ENCODE assay signal across 1 cellular context in genomic region chr17:60311186-60311585, GRCh38.
TF ChIP-seq lines count a peak whose summit lies in the region.

No MANE protein-coding gene starts in this region.

TF ChIP-seq in SK-N-SH treated with all-trans-retinoic acid at 6 μM for 48 hours, 23 proteins besides CTCF, POLR2A, EP300 and RAD21 (continued from another document):
- TF ChIP-seq ISL1 (CRISPR knock-in tag; IDR thresholded peaks at IDR 0.05) (peak; percentile 59; the same call in 1 of the 2 replicates), ZFP30 (CRISPR knock-in tag; IDR thresholded peaks at IDR 0.05) (no peak), TOX (CRISPR knock-in tag; IDR thresholded peaks at IDR 0.05; ENCODE audit: borderline replicate concordance) (no peak), ZNF8 (CRISPR knock-in tag; IDR thresholded peaks at IDR 0.05) (no peak), ESRRG (CRISPR knock-in tag; IDR thresholded peaks at IDR 0.05) (no peak), SNAI2 (CRISPR knock-in tag; IDR thresholded peaks at IDR 0.05) (no peak), ZNF565 (CRISPR knock-in tag; conservative IDR thresholded peaks at IDR 0.05; ENCODE audit: low read depth) (no peak)
- TF ChIP-seq, protein P1, sequence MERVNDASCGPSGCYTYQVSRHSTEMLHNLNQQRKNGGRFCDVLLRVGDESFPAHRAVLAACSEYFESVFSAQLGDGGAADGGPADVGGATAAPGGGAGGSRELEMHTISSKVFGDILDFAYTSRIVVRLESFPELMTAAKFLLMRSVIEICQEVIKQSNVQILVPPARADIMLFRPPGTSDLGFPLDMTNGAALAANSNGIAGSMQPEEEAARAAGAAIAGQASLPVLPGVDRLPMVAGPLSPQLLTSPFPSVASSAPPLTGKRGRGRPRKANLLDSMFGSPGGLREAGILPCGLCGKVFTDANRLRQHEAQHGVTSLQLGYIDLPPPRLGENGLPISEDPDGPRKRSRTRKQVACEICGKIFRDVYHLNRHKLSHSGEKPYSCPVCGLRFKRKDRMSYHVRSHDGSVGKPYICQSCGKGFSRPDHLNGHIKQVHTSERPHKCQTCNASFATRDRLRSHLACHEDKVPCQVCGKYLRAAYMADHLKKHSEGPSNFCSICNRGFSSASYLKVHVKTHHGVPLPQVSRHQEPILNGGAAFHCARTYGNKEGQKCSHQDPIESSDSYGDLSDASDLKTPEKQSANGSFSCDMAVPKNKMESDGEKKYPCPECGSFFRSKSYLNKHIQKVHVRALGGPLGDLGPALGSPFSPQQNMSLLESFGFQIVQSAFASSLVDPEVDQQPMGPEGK (CRISPR knock-in tag; IDR thresholded peaks at IDR 0.05; ENCODE audit: borderline replicate concordance), result peak; percentile 16; the same call in 1 of the 2 replicates
- TF ChIP-seq, protein P2, sequence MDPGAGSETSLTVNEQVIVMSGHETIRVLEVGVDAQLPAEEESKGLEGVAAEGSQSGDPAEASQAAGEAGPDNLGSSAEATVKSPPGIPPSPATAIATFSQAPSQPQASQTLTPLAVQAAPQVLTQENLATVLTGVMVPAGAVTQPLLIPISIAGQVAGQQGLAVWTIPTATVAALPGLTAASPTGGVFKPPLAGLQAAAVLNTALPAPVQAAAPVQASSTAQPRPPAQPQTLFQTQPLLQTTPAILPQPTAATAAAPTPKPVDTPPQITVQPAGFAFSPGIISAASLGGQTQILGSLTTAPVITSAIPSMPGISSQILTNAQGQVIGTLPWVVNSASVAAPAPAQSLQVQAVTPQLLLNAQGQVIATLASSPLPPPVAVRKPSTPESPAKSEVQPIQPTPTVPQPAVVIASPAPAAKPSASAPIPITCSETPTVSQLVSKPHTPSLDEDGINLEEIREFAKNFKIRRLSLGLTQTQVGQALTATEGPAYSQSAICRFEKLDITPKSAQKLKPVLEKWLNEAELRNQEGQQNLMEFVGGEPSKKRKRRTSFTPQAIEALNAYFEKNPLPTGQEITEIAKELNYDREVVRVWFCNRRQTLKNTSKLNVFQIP (CRISPR knock-in tag; IDR thresholded peaks at IDR 0.05; ENCODE audit: borderline replicate concordance, low read depth), result no peak
